In the genomic region with DNA sequence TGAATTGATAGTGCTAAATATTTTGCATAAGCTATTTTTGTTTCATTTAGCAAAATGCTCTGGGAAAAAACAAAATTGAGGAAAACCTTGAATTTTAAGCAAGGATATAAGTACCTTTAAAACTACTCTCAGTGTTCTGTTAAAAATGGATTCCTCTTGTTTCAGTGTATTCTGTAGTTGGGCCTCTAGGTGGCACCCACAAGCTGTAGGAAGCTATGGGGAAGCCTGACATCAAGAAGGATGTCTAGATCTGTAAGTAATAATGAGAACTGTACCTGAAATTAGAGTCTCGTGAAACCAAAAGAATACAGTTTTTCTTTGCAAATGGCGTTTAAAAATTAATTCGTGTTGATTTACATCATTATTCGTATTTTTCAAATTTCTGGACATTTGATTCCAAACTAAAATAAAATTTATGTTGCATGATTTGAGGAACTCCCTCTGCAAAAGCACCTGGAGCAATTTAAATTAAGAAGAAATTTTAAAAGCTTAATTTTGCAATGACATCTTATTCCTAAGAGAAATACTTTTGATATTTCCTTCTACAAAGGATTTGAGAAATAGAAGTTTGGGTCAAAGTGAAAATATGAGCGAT, we compare ENCODE assay signal across 8 cellular contexts. TPM values are rescaled to one million over a fixed set of nuclear protein-coding genes. Genes with fewer than 3 reads are reported as not detected.
DNase-seq lines count a peak whose midpoint lies in the region; ATAC-seq and TF ChIP-seq lines count a peak whose summit lies in the region.

No MANE protein-coding gene starts in this region.

- no peak overlapping the region for H4K91ac ChIP-seq in mesenchymal stem cell (ENCODE audit: low read length)

- H3K36me3 Mint-ChIP-seq in stimulated activated memory B cell treated with anti-CD40 and anti-IgM and Interleukin-4, amounts not matched to agents 10 μg/mL and 1 μg/mL and 100 μg/mL, for 72 hours, result no peaks in the 10 kb centered on the region

- no peak overlapping the region for H3K4ac ChIP-seq in mesenchymal stem cell (ENCODE audit: low read depth in 1 of 2, low read length in 2 of 2)

- POLR2A ChIA-PET in BJ (lab: Charles Lee), result no interaction called here

- H3K4me3 Mint-ChIP-seq in stimulated activated memory B cell treated with anti-CD40 and anti-IgM and Interleukin-4, amounts not matched to agents 10 μg/mL and 1 μg/mL and 100 μg/mL, for 72 hours, result no peak overlapping the region

- H3K27ac ChIP-seq in dorsolateral prefrontal cortex (no peak overlapping the region), mesenchymal stem cell (ENCODE audit: low read length, poor library complexity, severe bottlenecking) (no peak overlapping the region)

- H3K23ac ChIP-seq in mesenchymal stem cell (ENCODE audit: low read length in 2 of 2), result no peak overlapping the region

- H3K27me3 Mint-ChIP-seq in stimulated activated memory B cell treated with anti-CD40 and anti-IgM and Interleukin-4, amounts not matched to agents 10 μg/mL and 1 μg/mL and 100 μg/mL, for 72 hours, result no peaks in the 10 kb centered on the region

- H2AK5ac ChIP-seq in mesenchymal stem cell (ENCODE audit: low read length, severe bottlenecking), result no peak overlapping the region

- peak; percentile 86 for TF ChIP-seq CTCF in BJ (IDR thresholded peaks at IDR 0.05; ENCODE audit: insufficient read depth, low read depth, low read length)
- peak; percentile 54 to 88 (median 75) for TF ChIP-seq CTCF in dorsolateral prefrontal cortex (IDR thresholded peaks at IDR 0.05 in 54 of 56, conservative IDR thresholded peaks at IDR 0.05 in 2 of 56; ENCODE audit: low read depth in 1 of 56, partially characterized antibody in 56 of 56)

- no peak overlapping the region for H4K8ac ChIP-seq in mesenchymal stem cell (ENCODE audit: low read length)

- H3K79me1 ChIP-seq in mesenchymal stem cell (replicated peaks; ENCODE audit: low read length, poor library complexity, severe bottlenecking), result no peaks in the 10 kb centered on the region

- no peak overlapping the region for H3K27ac Mint-ChIP-seq in stimulated activated memory B cell treated with anti-CD40 and anti-IgM and Interleukin-4, amounts not matched to agents 10 μg/mL and 1 μg/mL and 100 μg/mL, for 72 hours

- CTCF ChIA-PET in BJ (lab: Yijun Ruan, JAX), result interaction anchor here (0.6 to 2.2 kb wide), 9 partner anchors 8 to 660 kb away, joined by 3 to 10 read pairs (median 3); no protein-coding TSS in a partner anchor

- H3K27me3 ChIP-seq in BJ (ENCODE audit: control insufficient read depth, insufficient read depth, low read length) (no peaks in the 10 kb centered on the region), dorsolateral prefrontal cortex (peaks cover 0 to 4% (median 0%) of the 10 kb centered on the region in 45 donors), mesenchymal stem cell (ENCODE audit: control insufficient read depth in 1 of 2, insufficient read depth in 1 of 2, low read length in 2 of 2) (no peaks in the 10 kb centered on the region)

- H3K4me1 ChIP-seq in mesenchymal stem cell (ENCODE audit: control insufficient read depth, insufficient read depth, low read depth, low read length), result no peaks in the 10 kb centered on the region

- no peak overlapping the region for H2BK120ac ChIP-seq in mesenchymal stem cell (ENCODE audit: low read depth, low read length)

- H2BK15ac ChIP-seq in mesenchymal stem cell (ENCODE audit: low read depth, poor library complexity, severe bottlenecking), result no peak overlapping the region

- DNase-seq in BJ (ENCODE audit: low read depth) (peak; percentile 9), NCI-H2081 (lab: John Stamatoyannopoulos, UW) (peak; percentile 42 to 50), dorsolateral prefrontal cortex (peak in 3 of 10 donors; percentile 11 to 45 (median 21)), mesenchymal stem cell (peak; percentile 73)
- DNase-seq in activated CD4-positive, alpha-beta T cell treated with anti-CD3 and anti-CD28 coated beads for 24 hours (ENCODE audit: low read depth in 2 of 2), result peak; percentile 36 to 42

- H3K9me3 Mint-ChIP-seq in stimulated activated memory B cell treated with anti-CD40 and anti-IgM and Interleukin-4, amounts not matched to agents 10 μg/mL and 1 μg/mL and 100 μg/mL, for 72 hours, result no peaks in the 10 kb centered on the region

- H2AFZ ChIP-seq in mesenchymal stem cell (ENCODE audit: low read depth, low read length), result no peak overlapping the region

- no peak overlapping the region for H3K18ac ChIP-seq in mesenchymal stem cell (ENCODE audit: low read depth in 1 of 2, low read length in 2 of 2)

- H3K36me3 ChIP-seq in BJ (ENCODE audit: control insufficient read depth, insufficient read depth, low read length) (no peaks in the 10 kb centered on the region), mesenchymal stem cell (ENCODE audit: control insufficient read depth in 1 of 2, insufficient read depth in 2 of 2, low read depth in 1 of 2, low read length in 2 of 2) (no peaks in the 10 kb centered on the region)

- no CpG with 5 or more reads among the region's 5 CpGs for WGBS in mesenchymal stem cell

- peak; percentile 84 for ATAC-seq in GM18861 (IDR thresholded peaks at IDR 0.05; ENCODE audit: unreplicated experiment)
- peak; percentile 96 for ATAC-seq in HG03045 (IDR thresholded peaks at IDR 0.05; ENCODE audit: unreplicated experiment)
- ATAC-seq in stimulated activated memory B cell treated with anti-CD40 and anti-IgM and Interleukin-4, amounts not matched to agents 10 μg/mL and 1 μg/mL and 100 μg/mL, for 72 hours, result peak; percentile 80

- H3K4me1 Mint-ChIP-seq in stimulated activated memory B cell treated with anti-CD40 and anti-IgM and Interleukin-4, amounts not matched to agents 10 μg/mL and 1 μg/mL and 100 μg/mL, for 72 hours, result peaks cover 14% of the 10 kb centered on the region

- H3K4me3 ChIP-seq in BJ (ENCODE audit: low read depth, low read length) (no peak overlapping the region), dorsolateral prefrontal cortex (no peak overlapping the region), mesenchymal stem cell (ENCODE audit: insufficient read depth in 1 of 2, low read depth in 1 of 2, low read length in 2 of 2) (no peak overlapping the region)

- H3K9me3 ChIP-seq in mesenchymal stem cell (ENCODE audit: control insufficient read depth, low read length), result no peaks in the 10 kb centered on the region

- no peak overlapping the region for H2BK12ac ChIP-seq in mesenchymal stem cell (ENCODE audit: low read length in 2 of 2)

- H2BK5ac ChIP-seq in mesenchymal stem cell (ENCODE audit: low read depth, low read length, poor library complexity, severe bottlenecking), result no peak overlapping the region

- H3K14ac ChIP-seq in mesenchymal stem cell (ENCODE audit: low read length in 2 of 2), result no peak overlapping the region

- no peak overlapping the region for H3K4me2 ChIP-seq in mesenchymal stem cell (ENCODE audit: low read length, poor library complexity, severe bottlenecking)

- intact Hi-C loops in dorsolateral prefrontal cortex (cut with DNase I), result loop anchor here (5.0 to 10.0 kb wide), 2 partner anchors 666 to 674 kb away; no protein-coding TSS in a partner anchor

- H3K9ac ChIP-seq in mesenchymal stem cell (ENCODE audit: low read length), result no peak overlapping the region

RNA-seq across cellular contexts. Expression of gene TMPRSS11E, which starts 51.2 kb away (rescaled TPM):
- polyA plus RNA-seq in BJ (2011; rRNA removed), result not detected in 2 replicates
- polyA minus RNA-seq in BJ (2011; rRNA and poly(A)+ RNA removed), result not detected in 2 replicates
- not detected for total RNA-seq in dorsolateral prefrontal cortex
- not detected for polyA plus RNA-seq in mesenchymal stem cell (2013, experiment 1 of 2)
- polyA plus RNA-seq in mesenchymal stem cell (2013, experiment 2 of 2), result 0.03 TPM
